20 cellular contexts compared by ENCODE assay signal in genomic region chr1:115732307-115732706, GRCh38.
"Had no signal": no experiment of that assay in that cellular context is flagged by ENCODE, and none has a peak within 500 bp of the region (broad histone marks: within the 10 kb centered on the region; RNA-seq: fewer than 3 reads in every experiment).

No MANE protein-coding gene starts in this region.

- H3K27ac Mint-ChIP-seq: activated CD8-positive, alpha-beta T cell treated with anti-CD3 and anti-CD28 coated beads for 36 hours; activated naive CD4-positive, alpha-beta T cell treated with anti-CD3 and anti-CD28 coated beads, Interleukin-2, amount 50 U/mL, for 72 hours; activated T-cell treated with anti-CD3 and anti-CD28 coated beads, Interleukin-2, amount 50 U/mL, for 72 hours; natural killer cell treated with Interleukin-12 subunit alpha and Interleukin-12 subunit beta and Interleukin-15 and Interleukin-18, amount 100 ng/mL, for 72 hours; T-helper 17 cell; WTC11 had no signal

- H3K4me3 Mint-ChIP-seq: activated CD8-positive, alpha-beta T cell treated with anti-CD3 and anti-CD28 coated beads for 36 hours; activated T-cell treated with anti-CD3 and anti-CD28 coated beads, Interleukin-2, amount 50 U/mL, for 72 hours; natural killer cell treated with Interleukin-12 subunit alpha and Interleukin-12 subunit beta and Interleukin-15 and Interleukin-18, amount 100 ng/mL, for 72 hours; T-helper 17 cell; WTC11 had no signal

- H3K36me3 Mint-ChIP-seq: activated naive CD4-positive, alpha-beta T cell treated with anti-CD3 and anti-CD28 coated beads, Interleukin-2, amount 50 U/mL, for 72 hours; natural killer cell treated with Interleukin-12 subunit alpha and Interleukin-12 subunit beta and Interleukin-15 and Interleukin-18, amount 100 ng/mL, for 72 hours; WTC11 had no signal

- DNase-seq: activated CD4-positive, alpha-beta T cell treated with anti-CD3 and anti-CD28 coated beads for 1 hour; activated CD4-positive, alpha-beta T cell treated with anti-CD3 and anti-CD28 coated beads, Interleukin-2, amount 50 U/mL, for 1 hour; activated CD8-positive, alpha-beta T cell treated with anti-CD3 and anti-CD28 coated beads for 36 hours; activated naive CD4-positive, alpha-beta T cell; activated T-cell treated with anti-CD3 and anti-CD28 coated beads, Interleukin-2, amount 50 U/mL, for 72 hours; central memory CD4-positive, alpha-beta T cell; dermis blood vessel endothelial cell; effector CD4-positive, alpha-beta T cell; foreskin keratinocyte; heart left ventricle; hypothalamus; mucosa of descending colon; spleen; stimulated activated CD4-positive, alpha-beta T cell treated with anti-CD3 and anti-CD28 coated beads, Interleukin-2, amount 100 ng/mL, for 48 hours; stimulated activated naive CD4-positive, alpha-beta T cell treated with Interleukin-2 at 50 U/mL for 16 hours; T-helper 17 cell; T1000 had no signal

- ATAC-seq: activated CD8-positive, alpha-beta T cell treated with anti-CD3 and anti-CD28 coated beads for 36 hours; activated naive CD4-positive, alpha-beta T cell treated with anti-CD3 and anti-CD28 coated beads, Interleukin-2, amount 50 U/mL, for 72 hours; activated T-cell treated with anti-CD3 and anti-CD28 coated beads, Interleukin-2, amount 50 U/mL, for 72 hours; foreskin keratinocyte; heart left ventricle; mucosa of descending colon; natural killer cell treated with Interleukin-12 subunit alpha and Interleukin-12 subunit beta and Interleukin-15 and Interleukin-18, amount 100 ng/mL, for 72 hours; T-helper 17 cell; WTC11 had no signal

- H3K9me3 Mint-ChIP-seq: activated CD8-positive, alpha-beta T cell treated with anti-CD3 and anti-CD28 coated beads for 36 hours; activated T-cell treated with anti-CD3 and anti-CD28 coated beads, Interleukin-2, amount 50 U/mL, for 72 hours; natural killer cell treated with Interleukin-12 subunit alpha and Interleukin-12 subunit beta and Interleukin-15 and Interleukin-18, amount 100 ng/mL, for 72 hours; WTC11 had no signal
